Comparison of ENCODE assay signal across 8 cellular contexts in genomic region chr5:672329-673139, GRCh38.
DNase-seq lines count a peak whose midpoint lies in the region; ATAC-seq and TF ChIP-seq lines count a peak whose summit lies in the region.

No MANE protein-coding gene starts in this region.

- peaks cover 16% of the 10 kb centered on the region for H3K4me1 ChIP-seq in HAP-1

- H3K27me3 Mint-ChIP-seq in stimulated activated memory B cell treated with anti-CD40 and anti-IgM and Interleukin-4, amounts not matched to agents 10 μg/mL and 1 μg/mL and 100 μg/mL, for 72 hours: peaks cover 47% of the 10 kb centered on the region

- no peak overlapping the region for H3K4me3 ChIP-seq in HAP-1

- H3K36me3 ChIP-seq in HAP-1 (replicated peaks): peaks cover 6% of the 10 kb centered on the region

- TF ChIP-seq CTCF in 22Rv1 (IDR thresholded peaks at IDR 0.05): no peak

- peaks cover 37% of the 10 kb centered on the region for H3K4me1 Mint-ChIP-seq in stimulated activated memory B cell treated with anti-CD40 and anti-IgM and Interleukin-4, amounts not matched to agents 10 μg/mL and 1 μg/mL and 100 μg/mL, for 72 hours

- H3K4me3 Mint-ChIP-seq in stimulated activated memory B cell treated with anti-CD40 and anti-IgM and Interleukin-4, amounts not matched to agents 10 μg/mL and 1 μg/mL and 100 μg/mL, for 72 hours: no peak overlapping the region

- no peaks in the 10 kb centered on the region for H3K27me3 ChIP-seq in HAP-1 (ENCODE audit: low read depth)

- DNase-seq in HAP-1 (ENCODE audit: low spot score in 2 of 2): peak; percentile 79 to 95
- peak; percentile 74 for DNase-seq in NCI-H526 treated with DMSO at 0.1 percent for 48 hours (lab: John Stamatoyannopoulos, UW)
- peak; percentile 34 for DNase-seq in activated T-cell treated with anti-CD3 and anti-CD28 coated beads for 24 hours (ENCODE audit: low read depth)
- DNase-seq in epithelial cell of prostate (ENCODE audit: low read depth, low spot score): peak; percentile 16
- peak; percentile 19 for DNase-seq in middle frontal gyrus (ENCODE audit: extremely low spot score, low spot score)

- peak overlapping the region; percentile 52 for H3K27ac Mint-ChIP-seq in stimulated activated memory B cell treated with anti-CD40 and anti-IgM and Interleukin-4, amounts not matched to agents 10 μg/mL and 1 μg/mL and 100 μg/mL, for 72 hours

- peak overlapping the region; percentile 65 for H3K27ac ChIP-seq in 22Rv1
- no peak overlapping the region for H3K27ac ChIP-seq in epithelial cell of prostate

- peaks cover 4% of the 10 kb centered on the region for H3K36me3 Mint-ChIP-seq in stimulated activated memory B cell treated with anti-CD40 and anti-IgM and Interleukin-4, amounts not matched to agents 10 μg/mL and 1 μg/mL and 100 μg/mL, for 72 hours

- peak; percentile 24 for ATAC-seq in stimulated activated memory B cell treated with anti-CD40 and anti-IgM and Interleukin-4, amounts not matched to agents 10 μg/mL and 1 μg/mL and 100 μg/mL, for 72 hours
- no peak for ATAC-seq in HG03520 (IDR thresholded peaks at IDR 0.05; ENCODE audit: unreplicated experiment)

- no peaks in the 10 kb centered on the region for H3K9me3 Mint-ChIP-seq in stimulated activated memory B cell treated with anti-CD40 and anti-IgM and Interleukin-4, amounts not matched to agents 10 μg/mL and 1 μg/mL and 100 μg/mL, for 72 hours

- H3K9me3 ChIP-seq in HAP-1: no peaks in the 10 kb centered on the region

- in situ Hi-C loops in HAP-1 (cut with MboI; ENCODE audit: low sequenced_read_pairs): loop anchor here (10.0 kb wide), 1 partner anchor 222 kb away; the partner anchor contains the start of genes BRD9 and TRIP13

Comparison
In these comparisons a context has a peak if more than half of its experiments do, and no peak if none do; other contexts are left out.
1. DNase-seq: peak in every context shown above with its lines; median percentile 87 in HAP-1; 74 in NCI-H526 treated with DMSO at 0.1 percent for 48 hours; 34 in activated T-cell treated with anti-CD3 and anti-CD28 coated beads for 24 hours; 19 in middle frontal gyrus; 16 in epithelial cell of prostate.